Comparison of ENCODE assay signal across 21 cellular contexts in genomic region chr5:161369032-161369431, GRCh38.
"Had no signal": no experiment of that assay in that cellular context is flagged by ENCODE, and none has a peak within 500 bp of the region (broad histone marks: within the 10 kb centered on the region; RNA-seq: fewer than 3 reads in every experiment).

No MANE protein-coding gene starts in this region.

- H3K4me3 ChIP-seq: ascending aorta, colonic mucosa had no signal

- DNase-seq: activated CD4-positive, alpha-beta memory T cell treated with anti-CD3 and anti-CD28 coated beads for 36 hours; activated CD4-positive, alpha-beta T cell treated with anti-CD3 and anti-CD28 coated beads for 36 hours; activated CD4-positive, alpha-beta T cell treated with anti-CD3 and anti-CD28 coated beads, Interleukin-2, amount 10 ng/mL, durations not matched to agents 24 days and 14 days; activated CD4-positive, CD25-positive, alpha-beta regulatory T cell; activated CD4-positive, CD25-positive, alpha-beta regulatory T cell treated with anti-CD3 and anti-CD28 coated beads, Interleukin-2, amount 50 U/mL, for 72 hours; activated CD8-positive, alpha-beta memory T cell treated with anti-CD3 and anti-CD28 coated beads, Interleukin-2, amount 10 ng/mL, durations not matched to agents 7 days and 5 days; activated CD8-positive, alpha-beta memory T cell treated with anti-CD3 and anti-CD28 coated beads, Interleukin-2, amount 50 U/mL, for 4 hours; activated CD8-positive, alpha-beta T cell treated with anti-CD3 and anti-CD28 coated beads, Interleukin-2, amount 10 ng/mL, durations not matched to agents 7 days and 5 days; activated effector memory CD4-positive, alpha-beta T cell treated with anti-CD3 and anti-CD28 coated beads, Interleukin-2, amount 50 U/mL, for 16 hours; activated naive CD4-positive, alpha-beta T cell treated with anti-CD3 and anti-CD28 coated beads for 36 hours; activated naive CD8-positive, alpha-beta T cell treated with anti-CD3 and anti-CD28 coated beads, Interleukin-2, amount 10 ng/mL, durations not matched to agents 7 days and 5 days; activated T-cell treated with anti-CD3 and anti-CD28 coated beads, Interleukin-2, amount 50 U/mL, for 1 hour; activated T-cell treated with anti-CD3 and anti-CD28 coated beads, Interleukin-2, amount 50 U/mL, for 48 hours; central memory CD4-positive, alpha-beta T cell; cerebellar nuclear complex; colonic mucosa; effector CD8-positive, alpha-beta T cell; foreskin fibroblast; T-helper 2 cell had no signal

- H3K4me1 ChIP-seq: ascending aorta, colonic mucosa had no signal

- H3K9me3 ChIP-seq: ascending aorta, colonic mucosa had no signal

- FAIRE-seq: frontal cortex had no signal

- H3K36me3 ChIP-seq: ascending aorta, colonic mucosa had no signal

- H3K27me3 ChIP-seq: ascending aorta, colonic mucosa had no signal

- H3K27ac ChIP-seq: ascending aorta, colonic mucosa had no signal
